In genomic region chr6:83053678-83054077, GRCh38 we compare ENCODE assay signal across 24 cellular contexts.
"Had no signal": no experiment of that assay in that cellular context is flagged by ENCODE, and none has a peak within 500 bp of the region (broad histone marks: within the 10 kb centered on the region; RNA-seq: fewer than 3 reads in every experiment).

No MANE protein-coding gene starts in this region.

- DNase-seq: Karpas-422, KG1, MG63, NCI-H1092, NCI-H1105 treated with DMSO at 0.1 percent for 48 hours, NCI-H1417 treated with DMSO at 0.1 percent for 48 hours, NCI-H146, NCI-H1694 treated with DMSO at 0.1 percent for 48 hours, NCI-H1930, NCI-H2081, NCI-H2107, NCI-H2171, NCI-H226, NCI-H446, NCI-H510A, NCI-H524 treated with DMSO at 0.1 percent for 48 hours, NCI-H69, NCI-H774, Right ventricle myocardium superior, RPMI8226, SIG-M5, SW 1271 had no signal

- H3K27me3 ChIP-seq: MG63, SJSA1 had no signal

- H3K9me3 ChIP-seq: MG63, SJSA1 had no signal

- H3K27ac ChIP-seq: SJSA1 had no signal

- H3K4me3 ChIP-seq: MG63, SJSA1 had no signal

- FAIRE-seq: RCC 7860 had no signal
